12 cellular contexts compared by ENCODE assay signal in genomic region chr10:8045728-8046494, GRCh38. TPM values are rescaled to one million over a fixed set of nuclear protein-coding genes. Genes with fewer than 3 reads are reported as not detected.
DNase-seq lines count a peak whose midpoint lies in the region; ATAC-seq, FAIRE-seq and TF ChIP-seq lines count a peak whose summit lies in the region.
"Had no signal": no experiment of that assay in that cellular context is flagged by ENCODE, and none has a peak within 500 bp of the region (broad histone marks: within the 10 kb centered on the region; RNA-seq: fewer than 3 reads in every experiment).

No MANE protein-coding gene starts in this region.

- DNase-seq in Calu3 (no peak), bronchial epithelial cell (ENCODE audit: low read depth) (no peak), middle frontal gyrus (ENCODE audit: extremely low spot score, low spot score) (no peak), NOMO-1 treated with dmso at 0.1 percent for 144 hours (lab: John Stamatoyannopoulos, UW; ENCODE audit: unreplicated experiment) (no peak), medulla oblongata (ENCODE audit: extremely low spot score) (no peak)
- DNase-seq: DMS79; kidney glomerular epithelial cell; stimulated activated naive CD4-positive, alpha-beta T cell treated with Interleukin-2 at 50 U/mL for 16 hours had no signal

- no peak overlapping the region for H2AFZ ChIP-seq in neural cell (ENCODE audit: low read depth, low read length)

- CTCF ChIA-PET in Calu3 (lab: Charles Lee), result interaction anchor here (0.5 to 0.7 kb wide), 2 partner anchors 98 to 1644 kb away, joined by 3 to 5 read pairs; no protein-coding TSS in a partner anchor

- H3K36me3 Mint-ChIP-seq in Calu3 (ENCODE audit: insufficient read depth, unreplicated experiment), result peaks cover 28% of the 10 kb centered on the region
- peaks cover 3% of the 10 kb centered on the region for H3K36me3 Mint-ChIP-seq in IgD-negative memory B cell

- H3K9me3 ChIP-seq in neural cell (ENCODE audit: low read length), result no peaks in the 10 kb centered on the region

- H3K4me3 Mint-ChIP-seq in Calu3 (ENCODE audit: low read depth, unreplicated experiment), result peak overlapping the region; percentile 69
- H3K4me3 Mint-ChIP-seq in IgD-negative memory B cell, result peak overlapping the region in 3 of 4 donors; percentile 41 to 75 (median 45)

- FAIRE-seq in bronchial epithelial cell (lab: Jason Lieb, UNC), result peak; percentile 70
- FAIRE-seq: HTR-8/SVneo had no signal

- H3K9me2 ChIP-seq in neural cell (ENCODE audit: insufficient read depth, low read length), result no peaks in the 10 kb centered on the region

- ATAC-seq in GM21723 (IDR thresholded peaks at IDR 0.05; ENCODE audit: unreplicated experiment), result no peak

- TF ChIP-seq CTCF in Calu3 (IDR thresholded peaks at IDR 0.05; ENCODE audit: unreplicated experiment) (no peak), bronchial epithelial cell (IDR thresholded peaks at IDR 0.05; ENCODE audit: insufficient read depth, low read length, severe bottlenecking) (no peak), neural cell (IDR thresholded peaks at IDR 0.05; ENCODE audit: poor library complexity, severe bottlenecking) (no peak)

- peaks cover 86% of the 10 kb centered on the region for H3K27me3 Mint-ChIP-seq in Calu3 (ENCODE audit: unreplicated experiment)
- peaks cover 75% of the 10 kb centered on the region for H3K27me3 Mint-ChIP-seq in IgD-negative memory B cell

- H3K4me2 ChIP-seq in neural cell (ENCODE audit: low read length), result no peak overlapping the region

- no peak overlapping the region for H3K27ac ChIP-seq in neural cell (ENCODE audit: low read length)

- BruUV-seq in Calu3 (replicated peaks; lab: Mats Ljungman, UMichigan), result no TSS peak

- H3K4me1 Mint-ChIP-seq in Calu3 (ENCODE audit: low read depth, unreplicated experiment), result peaks cover 32% of the 10 kb centered on the region
- H3K4me1 Mint-ChIP-seq in IgD-negative memory B cell, result peaks cover 17 to 40% (median 38%) of the 10 kb centered on the region in 3 donors

- H3K27me3 ChIP-seq in bronchial epithelial cell (ENCODE audit: control insufficient read depth, insufficient read depth, low read length) (peaks cover 83% of the 10 kb centered on the region), neural cell (ENCODE audit: insufficient read depth, low read depth, low read length) (peaks cover 100% of the 10 kb centered on the region)

- H3K9me3 Mint-ChIP-seq in Calu3 (ENCODE audit: low read depth, unreplicated experiment), result no peaks in the 10 kb centered on the region
- peaks cover 0 to 2% (median 0%) of the 10 kb centered on the region in 3 donors for H3K9me3 Mint-ChIP-seq in IgD-negative memory B cell

- H3K79me2 ChIP-seq in neural cell (replicated peaks; ENCODE audit: insufficient read depth, low read length), result no peaks in the 10 kb centered on the region

- no peaks in the 10 kb centered on the region for H3K36me3 ChIP-seq in bronchial epithelial cell (ENCODE audit: control insufficient read depth, insufficient read depth, low read length)
- H3K36me3 ChIP-seq in neural cell (ENCODE audit: insufficient read depth, low read length), result no peaks in the 10 kb centered on the region

- no peak for TF ChIP-seq RAD21 in neural cell (conservative IDR thresholded peaks at IDR 0.05)

- H3K9ac ChIP-seq in neural cell (ENCODE audit: low read length), result no peak overlapping the region

- H3K4me3 ChIP-seq in bronchial epithelial cell (ENCODE audit: low read depth, low read length) (no peak overlapping the region), neural cell (ENCODE audit: low read length) (no peak overlapping the region)

- H3K27ac Mint-ChIP-seq in Calu3 (ENCODE audit: unreplicated experiment), result peak overlapping the region; percentile 33
- peak overlapping the region in 2 of 3 donors; percentile 67 to 89 for H3K27ac Mint-ChIP-seq in IgD-negative memory B cell

- no peak for TF ChIP-seq EP300 in neural cell (conservative IDR thresholded peaks at IDR 0.05; ENCODE audit: poor library complexity, severe bottlenecking)

- intact Hi-C loops in Calu3 (cut with micrococcal nuclease; ENCODE audit: unreplicated experiment), result loop anchor here (5.0 to 10.0 kb wide), 2 partner anchors 174 to 709 kb away; no protein-coding TSS in a partner anchor

- no peaks in the 10 kb centered on the region for H3F3A ChIP-seq in neural cell (ENCODE audit: insufficient read depth, low read length, poor library complexity, severe bottlenecking)

- no peaks in the 10 kb centered on the region for H4K20me1 ChIP-seq in neural cell (ENCODE audit: insufficient read depth)

TF ChIP-seq in neural cell, 6 proteins besides CTCF, POLR2A, EP300 and RAD21:
- TF ChIP-seq REST (IDR thresholded peaks at IDR 0.05; ENCODE audit: borderline replicate concordance) (no peak), EZH2 (IDR thresholded peaks at IDR 0.05; ENCODE audit: borderline replicate concordance, insufficient read depth, low read length, poor library complexity, severe bottlenecking) (peak; percentile 72), TAF1 (IDR thresholded peaks at IDR 0.05; ENCODE audit: low read depth) (no peak)

RNA-seq across cellular contexts. Expression of gene GATA3, which starts 8.6 kb away (rescaled TPM):
- 5.0 and 8.2 TPM in 2 replicates for total RNA-seq in Calu3 (2022)
- polyA plus RNA-seq in IgD-negative memory B cell, result 2.0 TPM
- under 0.01 TPM in 1 of 2 replicates, not detected in the other for total RNA-seq in bronchial epithelial cell
- not detected in 2 replicates for polyA plus RNA-seq in neural cell
- not detected in 2 replicates for polyA minus RNA-seq in neural cell
